Comparison of ENCODE assay signal across 1 cellular context in genomic region chr1:109923946-109924275, GRCh38.
TF ChIP-seq lines count a peak whose summit lies in the region.

No MANE protein-coding gene starts in this region.

TF ChIP-seq in WTC11, 78 proteins besides CTCF, POLR2A, EP300 and RAD21 (continued from another document):
- TF ChIP-seq ZMAT4 (CRISPR knock-in tag; IDR thresholded peaks at IDR 0.05) = no peak
- no peak for TF ChIP-seq CBFB (CRISPR knock-in tag; IDR thresholded peaks at IDR 0.05; ENCODE audit: low read depth)
- TF ChIP-seq GTF2I (CRISPR knock-in tag; conservative IDR thresholded peaks at IDR 0.05) = no peak
- no peak for TF ChIP-seq ZNF425 (CRISPR knock-in tag; conservative IDR thresholded peaks at IDR 0.05)
- no peak for TF ChIP-seq JUN (CRISPR knock-in tag; IDR thresholded peaks at IDR 0.05)
- no peak for TF ChIP-seq NFYB (CRISPR knock-in tag; conservative IDR thresholded peaks at IDR 0.05; ENCODE audit: low read depth)
- no peak for TF ChIP-seq NR2C2 (CRISPR knock-in tag; IDR thresholded peaks at IDR 0.05)
- no peak for TF ChIP-seq ATF1 (CRISPR knock-in tag; IDR thresholded peaks at IDR 0.05)
- TF ChIP-seq NFE2L1 (CRISPR knock-in tag; IDR thresholded peaks at IDR 0.05) = no peak
TF ChIP-seq in WTC11: peak in this region for 0.
